8 cellular contexts compared by ENCODE assay signal in genomic region chr21:39444406-39445145, GRCh38. TPM values are rescaled to one million over a fixed set of nuclear protein-coding genes. Genes with fewer than 3 reads are reported as not detected.
DNase-seq lines count a peak whose midpoint lies in the region; ATAC-seq, FAIRE-seq and TF ChIP-seq lines count a peak whose summit lies in the region.

No MANE protein-coding gene starts in this region.

- TF ChIP-seq POLR2A in GM12891 (IDR thresholded peaks at IDR 0.05; ENCODE audit: low read depth, low read length), result no peak

- no peak for TF ChIP-seq CTCF in fibroblast of lung (conservative IDR thresholded peaks at IDR 0.05 in 1 of 2, IDR thresholded peaks at IDR 0.05 in 1 of 2; ENCODE audit: low read depth in 1 of 2, low read length in 2 of 2)

- peak; percentile 16 for DNase-seq in activated CD4-positive, alpha-beta T cell treated with anti-CD3 and anti-CD28 coated beads for 36 hours
- no peak for DNase-seq in activated CD4-positive, alpha-beta T cell treated with anti-CD3 and anti-CD28 coated beads, Interleukin-2, amount 50 U/mL, for 1 hour
- DNase-seq in T-cell (peak in 1 of 34 experiments; percentile 0), fibroblast of lung (ENCODE audit: low read depth in 2 of 2) (peak; percentile 22 to 85), neuronal stem cell (ENCODE audit: low spot score) (no peak), GM12891 (ENCODE audit: insufficient read length, low spot score) (no peak), NCI-H187 treated with DMSO at 0.1 percent for 48 hours (lab: John Stamatoyannopoulos, UW) (no peak)

- no peaks in the 10 kb centered on the region for H3K79me1 ChIP-seq in neuronal stem cell (ENCODE audit: low read depth, low read length)

- H2AK5ac ChIP-seq in neuronal stem cell (ENCODE audit: low read depth, low read length), result no peak overlapping the region

- peak overlapping the region; percentile 84 for H3K4me3 Mint-ChIP-seq in activated CD4-positive, alpha-beta T cell treated with anti-CD3 and anti-CD28 coated beads for 36 hours
- H3K4me3 Mint-ChIP-seq in T-cell, result peak overlapping the region; percentile 88 to 97 (median 92)

- H3K9ac ChIP-seq in fibroblast of lung (ENCODE audit: insufficient read depth, low read length), result no peak overlapping the region
- no peak overlapping the region for H3K9ac ChIP-seq in neuronal stem cell (ENCODE audit: low read depth, low read length, poor library complexity)

- CTCF ChIA-PET in activated CD4-positive, alpha-beta T cell treated with anti-CD3 and anti-CD28 coated beads for 36 hours (lab: Charles Lee), result interaction anchor here (0.7 kb wide), 1 partner anchor 1341 kb away, joined by 3 read pairs; no protein-coding TSS in a partner anchor
- CTCF ChIA-PET in T-cell (lab: Charles Lee), result interaction anchor here (0.6 to 1.2 kb wide), 2 partner anchors 9 to 53 kb away, joined by 3 read pairs; no protein-coding TSS in a partner anchor

- peak overlapping the region; percentile 94 for H3K4me2 ChIP-seq in fibroblast of lung (ENCODE audit: extremely low read depth, insufficient read depth, low read length)
- H3K4me2 ChIP-seq in neuronal stem cell (ENCODE audit: insufficient read depth, low read length, poor library complexity, severe bottlenecking), result peak overlapping the region; percentile 82

- no peak for ATAC-seq in activated CD4-positive, alpha-beta T cell treated with anti-CD3 and anti-CD28 coated beads for 36 hours
- ATAC-seq in T-cell (replicated peaks in 1 of 4) (no peak), HG03439 (IDR thresholded peaks at IDR 0.05; ENCODE audit: unreplicated experiment) (no peak)

- no peak overlapping the region for H4K91ac ChIP-seq in neuronal stem cell (ENCODE audit: low read depth, low read length, poor library complexity)

- no peaks in the 10 kb centered on the region for H4K20me1 ChIP-seq in fibroblast of lung (ENCODE audit: control insufficient read depth, extremely low read depth, insufficient read depth, low read length)

- intact Hi-C loops in activated CD4-positive, alpha-beta T cell treated with anti-CD3 and anti-CD28 coated beads for 36 hours (cut with DNase I, micrococcal nuclease), result loop anchor here (1.0 to 5.0 kb wide), 8 partner anchors 56 to 639 kb away; partner anchors contain the start of genes PSMG1 (in 2 of the 2), ETS2 (in 1 of the 2) and HMGN1 (in 1 of the 2)

- no peak overlapping the region for H3K18ac ChIP-seq in neuronal stem cell (ENCODE audit: low read length)

- H3K27ac ChIP-seq in fibroblast of lung (ENCODE audit: insufficient read depth, low read length) (peak overlapping the region; percentile 75), neuronal stem cell (replicated peaks; ENCODE audit: low read length) (peak overlapping the region; percentile 95)

- no peak for FAIRE-seq in GM12891 (lab: Jason Lieb, UNC)

- no peaks in the 10 kb centered on the region for H3K9me3 ChIP-seq in fibroblast of lung (ENCODE audit: control insufficient read depth, insufficient read depth, low read depth, low read length)
- no peaks in the 10 kb centered on the region for H3K9me3 ChIP-seq in neuronal stem cell (replicated peaks in 1 of 2; ENCODE audit: control insufficient read depth in 2 of 2, insufficient read depth in 1 of 2, low read depth in 1 of 2, low read length in 2 of 2)

- peaks cover 16% of the 10 kb centered on the region for H3K4me1 Mint-ChIP-seq in activated CD4-positive, alpha-beta T cell treated with anti-CD3 and anti-CD28 coated beads for 36 hours
- peaks cover 15 to 22% (median 17%) of the 10 kb centered on the region in 3 donors for H3K4me1 Mint-ChIP-seq in T-cell

- peak overlapping the region; percentile 78 for H3K27ac Mint-ChIP-seq in activated CD4-positive, alpha-beta T cell treated with anti-CD3 and anti-CD28 coated beads for 36 hours
- peak overlapping the region; percentile 29 to 71 for H3K27ac Mint-ChIP-seq in T-cell

- H2AFZ ChIP-seq in fibroblast of lung (ENCODE audit: low read length) (peak overlapping the region; percentile 95), neuronal stem cell (ENCODE audit: low read length) (peak overlapping the region; percentile 93)

- H4K8ac ChIP-seq in neuronal stem cell (ENCODE audit: low read depth, low read length), result no peak overlapping the region

- no peak overlapping the region for H2BK15ac ChIP-seq in neuronal stem cell (ENCODE audit: low read length)

- no peak overlapping the region for H3K23ac ChIP-seq in neuronal stem cell (ENCODE audit: low read depth, low read length, poor library complexity)

- no peaks in the 10 kb centered on the region for H3K9me3 Mint-ChIP-seq in activated CD4-positive, alpha-beta T cell treated with anti-CD3 and anti-CD28 coated beads for 36 hours (ENCODE audit: low read depth)
- H3K9me3 Mint-ChIP-seq in T-cell, result no peaks in the 10 kb centered on the region

- no peak overlapping the region for H3K4ac ChIP-seq in neuronal stem cell (ENCODE audit: low read length)

- H2BK5ac ChIP-seq in neuronal stem cell (ENCODE audit: low read length), result no peak overlapping the region

- no peak overlapping the region for H2BK12ac ChIP-seq in neuronal stem cell (ENCODE audit: low read length)

- peaks cover 8% of the 10 kb centered on the region for H3K27me3 Mint-ChIP-seq in activated CD4-positive, alpha-beta T cell treated with anti-CD3 and anti-CD28 coated beads for 36 hours
- H3K27me3 Mint-ChIP-seq in T-cell, result peaks cover 16 to 20% of the 10 kb centered on the region in 2 donors

- no CpG with 5 or more reads among the region's 13 CpGs for WGBS in neuronal stem cell (ENCODE audit: extremely low coverage in 2 of 2, insufficient read length in 2 of 2, insufficient replicate concordance in 1 of 2), 2 donors

- POLR2A ChIA-PET in activated CD4-positive, alpha-beta T cell treated with anti-CD3 and anti-CD28 coated beads for 36 hours (lab: Charles Lee), result interaction anchor here (0.6 kb wide), 2 partner anchors 11 to 261 kb away, joined by 3 to 4 read pairs; partner anchors contain the start of gene PSMG1
- POLR2A ChIA-PET in T-cell (lab: Charles Lee), result interaction anchor here in 1 of 2 donors (0.6 kb wide), 1 partner anchor 192 kb away, joined by 3 read pairs; no protein-coding TSS in a partner anchor

- H2BK120ac ChIP-seq in neuronal stem cell (ENCODE audit: low read depth, low read length), result no peak overlapping the region

- H3K4me3 ChIP-seq in fibroblast of lung (replicated peaks in 1 of 4; ENCODE audit: control extremely low read depth in 1 of 4, insufficient read depth in 1 of 4, low read depth in 3 of 4, low read length in 4 of 4) (peak overlapping the region; percentile 76 to 90 (median 79)), neuronal stem cell (ENCODE audit: low read length in 2 of 2) (peak overlapping the region; percentile 73 to 88)

- H3K36me3 Mint-ChIP-seq in activated CD4-positive, alpha-beta T cell treated with anti-CD3 and anti-CD28 coated beads for 36 hours (ENCODE audit: low read depth), result no peaks in the 10 kb centered on the region
- H3K36me3 Mint-ChIP-seq in T-cell, result no peaks in the 10 kb centered on the region

- no peak overlapping the region for H3K14ac ChIP-seq in neuronal stem cell (ENCODE audit: low read length)

- H3K27me3 ChIP-seq in fibroblast of lung (ENCODE audit: control insufficient read depth, insufficient read depth, low read length) (no peaks in the 10 kb centered on the region), neuronal stem cell (ENCODE audit: control insufficient read depth in 3 of 3, insufficient read depth in 3 of 3, low read depth in 1 of 3, low read length in 3 of 3) (peaks cover 0 to 2% (median 0%) of the 10 kb centered on the region in 3 experiments)

- H3K36me3 ChIP-seq in fibroblast of lung (ENCODE audit: control insufficient read depth, insufficient read depth, low read length) (no peaks in the 10 kb centered on the region), neuronal stem cell (replicated peaks in 1 of 2; ENCODE audit: control insufficient read depth in 2 of 2, insufficient read depth in 2 of 2, low read length in 2 of 2) (no peaks in the 10 kb centered on the region)

- no peaks in the 10 kb centered on the region for H3K79me2 ChIP-seq in fibroblast of lung (ENCODE audit: control insufficient read depth, insufficient read depth, low read length)

- peaks cover 3% of the 10 kb centered on the region for H3K4me1 ChIP-seq in fibroblast of lung (ENCODE audit: control insufficient read depth, extremely low read depth, insufficient read depth, low read length)
- peaks cover 11 to 13% of the 10 kb centered on the region in 2 donors for H3K4me1 ChIP-seq in neuronal stem cell (ENCODE audit: control insufficient read depth in 2 of 2, insufficient read depth in 1 of 2, low read depth in 1 of 2, low read length in 2 of 2)

TF ChIP-seq in GM12891, 5 proteins besides CTCF, POLR2A, EP300 and RAD21:
- TF ChIP-seq POLR2AphosphoS5 (IDR thresholded peaks at IDR 0.05; ENCODE audit: low read depth, low read length) (no peak), SPI1 (IDR thresholded peaks at IDR 0.05; ENCODE audit: low read depth, low read length) (no peak), TAF1 (IDR thresholded peaks at IDR 0.05; ENCODE audit: low read depth, low read length) (no peak), POU2F2 (IDR thresholded peaks at IDR 0.05; ENCODE audit: low read depth, low read length) (no peak), PAX5 (IDR thresholded peaks at IDR 0.05; ENCODE audit: insufficient read depth, low read length, severe bottlenecking) (no peak)

RNA-seq across cellular contexts. Expression of gene LCA5L, which starts 1.0 kb away (rescaled TPM):
- under 1 TPM; 0.25 to 0.32 TPM for total RNA-seq in activated CD4-positive, alpha-beta T cell treated with anti-CD3 and anti-CD28 coated beads for 36 hours
- total RNA-seq in T-cell (under 1 TPM in 4 of 5 donors, not detected in 1; 0.23 to 0.60 (median 0.44) TPM), fibroblast of lung (0.51 and 0.66 TPM in 2 replicates)
- 0.38 and 1.0 TPM in 2 replicates for polyA plus RNA-seq in fibroblast of lung
- polyA plus RNA-seq in fibroblast of lung (2012), result 0.46 and 0.76 TPM in 2 replicates
- polyA minus RNA-seq in fibroblast of lung (ENCODE audit: low replicate concordance), result 0.94 TPM in 1 of 2 replicates, not detected in the other
- 1.1 TPM for polyA plus RNA-seq in neuronal stem cell (2013, experiment 1 of 2)
- polyA plus RNA-seq in neuronal stem cell (2013, experiment 2 of 2), result 1.1 TPM
- 0.15 TPM for polyA plus RNA-seq in GM12891 (2012; ENCODE audit: low read depth, missing spikeins)

RNA-seq across cellular contexts. Expression of gene SH3BGR, which starts 7.2 kb away (rescaled TPM):
- total RNA-seq in activated CD4-positive, alpha-beta T cell treated with anti-CD3 and anti-CD28 coated beads for 36 hours, result 1 to 10 TPM; 2.7 to 3.9 TPM
- total RNA-seq in T-cell (1 to 10 TPM; 1.3 to 2.0 (median 1.8) TPM), fibroblast of lung (3.3 and 6.8 TPM in 2 replicates)
- 1.6 and 1.8 TPM in 2 replicates for polyA plus RNA-seq in fibroblast of lung
- polyA plus RNA-seq in fibroblast of lung (2012), result 1.6 and 2.0 TPM in 2 replicates
- 1.6 TPM in 1 of 2 replicates, not detected in the other for polyA minus RNA-seq in fibroblast of lung (ENCODE audit: low replicate concordance)
- polyA plus RNA-seq in neuronal stem cell (2013, experiment 1 of 2), result 18.4 TPM
- 19.3 TPM for polyA plus RNA-seq in neuronal stem cell (2013, experiment 2 of 2)
- 3.3 TPM for polyA plus RNA-seq in GM12891 (2012; ENCODE audit: low read depth, missing spikeins)

Comparison
In these comparisons a context has a peak if more than half of its experiments do, and no peak if none do; other contexts are left out.
1. DNase-seq: peak in activated CD4-positive, alpha-beta T cell treated with anti-CD3 and anti-CD28 coated beads for 36 hours (single experiment) and fibroblast of lung (2 of 2); none in activated CD4-positive, alpha-beta T cell treated with anti-CD3 and anti-CD28 coated beads, Interleukin-2, amount 50 U/mL, for 1 hour (single experiment), neuronal stem cell (single experiment), GM12891 (single experiment) and NCI-H187 treated with DMSO at 0.1 percent for 48 hours (single experiment).